In genomic region chr3:127158614-127159221, GRCh38 we compare ENCODE assay signal across 11 cellular contexts. TPM values are rescaled to one million over a fixed set of nuclear protein-coding genes. Genes with fewer than 3 reads are reported as not detected.
DNase-seq lines count a peak whose midpoint lies in the region; ATAC-seq and TF ChIP-seq lines count a peak whose summit lies in the region.
"Had no signal": no experiment of that assay in that cellular context is flagged by ENCODE, and none has a peak within 500 bp of the region (broad histone marks: within the 10 kb centered on the region; RNA-seq: fewer than 3 reads in every experiment).

No MANE protein-coding gene starts in this region.

- peaks cover 17% of the 10 kb centered on the region for H3K27me3 ChIP-seq in upper lobe of right lung
- peaks cover 3% of the 10 kb centered on the region for H3K27me3 ChIP-seq in CD8-positive, alpha-beta memory T cell (ENCODE audit: insufficient read depth, low read length, poor library complexity, severe bottlenecking)
- H3K27me3 ChIP-seq in sigmoid colon = peaks cover 0 to 31% (median 25%) of the 10 kb centered on the region in 3 donors

- H3K36me3 ChIP-seq in upper lobe of right lung (no peaks in the 10 kb centered on the region), sigmoid colon (no peaks in the 10 kb centered on the region)
- H3K36me3 ChIP-seq in CD8-positive, alpha-beta memory T cell (ENCODE audit: insufficient read depth, low read length) = no peaks in the 10 kb centered on the region

- no peaks in the 10 kb centered on the region for H3K9me3 Mint-ChIP-seq in CD8-positive, alpha-beta memory T cell

- H3K27ac ChIP-seq in upper lobe of right lung (no peak overlapping the region), sigmoid colon (no peak overlapping the region)
- no peak overlapping the region for H3K27ac ChIP-seq in CD8-positive, alpha-beta memory T cell (ENCODE audit: low read depth, low read length)
- H3K27ac ChIP-seq: SK-N-MC had no signal

- no peaks in the 10 kb centered on the region for H3K4me1 ChIP-seq in upper lobe of right lung
- no peaks in the 10 kb centered on the region for H3K4me1 ChIP-seq in CD8-positive, alpha-beta memory T cell (ENCODE audit: insufficient read depth, low read length)
- H3K4me1 ChIP-seq in sigmoid colon = no peaks in the 10 kb centered on the region

- no peak for TF ChIP-seq POLR2A in sigmoid colon (IDR thresholded peaks at IDR 0.05)

- H3K36me3 Mint-ChIP-seq in CD8-positive, alpha-beta memory T cell = no peaks in the 10 kb centered on the region

- DNase-seq in Right ventricle myocardium superior = no peak
- no peak for DNase-seq in Right ventricle myocardium inferior (ENCODE audit: missing footprints)
- DNase-seq in RPMI8226 = peak; percentile 25
- DNase-seq in left cardiac atrium = no peak
- DNase-seq in upper lobe of right lung = peak; percentile 52
- no peak for DNase-seq in NCI-H526 treated with DMSO at 0.1 percent for 48 hours (lab: John Stamatoyannopoulos, UW)
- no peak for DNase-seq in CD8-positive, alpha-beta memory T cell
- no peak for DNase-seq in sigmoid colon
- DNase-seq: activated naive CD4-positive, alpha-beta T cell treated with Interleukin-2 at 50 U/mL for 16 hours had no signal

- no peaks in the 10 kb centered on the region for H3K4me1 Mint-ChIP-seq in CD8-positive, alpha-beta memory T cell

- POLR2A ChIA-PET in CD8-positive, alpha-beta memory T cell (lab: Charles Lee) = no interaction called here

- 28 to 34% methylated on average over 10 of the region's 10 CpGs for WGBS in sigmoid colon, 2 donors

- intact Hi-C loops in Right ventricle myocardium superior (cut with DNase I) = no loop called here
- intact Hi-C loops in Right ventricle myocardium inferior (cut with DNase I) = no loop called here
- intact Hi-C loops in left cardiac atrium (cut with DNase I) = no loop called here
- intact Hi-C loops in upper lobe of right lung (cut with DNase I) = no loop called here
- intact Hi-C loops in sigmoid colon (cut with DNase I) = no loop called here

- CTCF ChIA-PET in CD8-positive, alpha-beta memory T cell (lab: Charles Lee) = no interaction called here

- no peak overlapping the region for H3K4me3 Mint-ChIP-seq in CD8-positive, alpha-beta memory T cell

- no peak for TF ChIP-seq CTCF in upper lobe of right lung (IDR thresholded peaks at IDR 0.05)
- no peak for TF ChIP-seq CTCF in sigmoid colon (IDR thresholded peaks at IDR 0.05)

- H3K27ac Mint-ChIP-seq in CD8-positive, alpha-beta memory T cell = no peak overlapping the region

- ATAC-seq in Right ventricle myocardium superior (ENCODE audit: poor library complexity) (peak; percentile 34), Right ventricle myocardium inferior (no peak), left cardiac atrium (peak; percentile 46 to 47), upper lobe of right lung (peak; percentile 39)

- H3K27me3 Mint-ChIP-seq in CD8-positive, alpha-beta memory T cell = peaks cover 6 to 8% of the 10 kb centered on the region in 2 donors

- no peak for TF ChIP-seq EP300 in sigmoid colon (IDR thresholded peaks at IDR 0.05)

- H3K9me3 ChIP-seq in upper lobe of right lung = no peaks in the 10 kb centered on the region
- no peaks in the 10 kb centered on the region for H3K9me3 ChIP-seq in CD8-positive, alpha-beta memory T cell (ENCODE audit: low read length)
- H3K9me3 ChIP-seq in sigmoid colon = no peaks in the 10 kb centered on the region

- no peak overlapping the region for H3K4me3 ChIP-seq in upper lobe of right lung
- no peak overlapping the region for H3K4me3 ChIP-seq in CD8-positive, alpha-beta memory T cell (ENCODE audit: low read length)
- no peak overlapping the region for H3K4me3 ChIP-seq in sigmoid colon
- H3K4me3 ChIP-seq: SK-N-MC had no signal

RNA-seq across cellular contexts. Expression of gene PRR23E, which starts 34.2 kb away (rescaled TPM):
- not detected for total RNA-seq in Right ventricle myocardium superior
- not detected for total RNA-seq in Right ventricle myocardium inferior
- not detected for total RNA-seq in left cardiac atrium
- not detected for total RNA-seq in upper lobe of right lung
- total RNA-seq in CD8-positive, alpha-beta memory T cell = not detected
- not detected for polyA plus RNA-seq in CD8-positive, alpha-beta memory T cell
- not detected for total RNA-seq in sigmoid colon
- not detected for polyA plus RNA-seq in sigmoid colon
- polyA plus RNA-seq: BJ had no signal

Comparison
In these comparisons a context has a peak if more than half of its experiments do, and no peak if none do; other contexts are left out.
1. DNase-seq: peak in RPMI8226 (single experiment) and upper lobe of right lung (single experiment); none in Right ventricle myocardium superior (single experiment), Right ventricle myocardium inferior (single experiment), left cardiac atrium (single experiment), NCI-H526 treated with DMSO at 0.1 percent for 48 hours (single experiment), CD8-positive, alpha-beta memory T cell (0 of 5) and sigmoid colon (single experiment).